ENCODE assay signal across 1 cellular context in the genomic region with DNA sequence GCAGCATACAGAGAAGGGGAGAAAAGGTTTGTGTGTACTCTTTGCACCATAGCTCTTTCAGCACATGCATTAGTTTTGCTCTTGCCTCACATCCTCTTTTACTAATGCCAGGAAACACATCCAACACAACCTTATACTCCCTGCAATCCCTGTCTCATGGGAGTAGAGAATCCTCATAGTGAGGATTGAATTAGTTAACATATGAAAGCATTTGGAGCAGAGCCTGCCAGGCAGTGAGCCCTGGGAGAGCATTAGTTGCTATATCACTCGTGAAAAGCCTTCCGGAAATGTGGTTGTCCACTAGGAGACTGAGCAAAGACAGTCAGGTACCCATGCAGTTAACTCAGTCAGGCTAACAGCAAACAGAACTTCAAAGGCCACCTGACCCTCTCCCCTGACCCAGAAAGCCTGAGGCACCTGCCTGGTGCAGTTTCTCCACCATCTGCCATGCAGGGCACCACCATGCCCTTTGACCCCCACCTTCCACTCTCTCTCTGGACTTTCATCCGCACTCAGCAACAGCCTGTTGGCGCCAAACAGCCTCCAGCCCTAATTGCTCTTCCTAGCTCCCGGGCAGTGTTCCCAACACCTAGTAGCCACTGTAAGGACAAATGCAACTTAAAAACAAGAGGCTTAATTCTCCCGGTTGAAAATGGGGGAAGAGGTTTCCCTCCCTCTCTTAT.
A peak's percentile ranks its signal among the peaks of the same experiment; 100 is the strongest.
TF ChIP-seq lines count a peak whose summit lies in the region.

No MANE protein-coding gene starts in this region.

TF ChIP-seq in HepG2, 621 proteins besides CTCF, POLR2A, EP300 and RAD21 (continued from another document and continues in another):
- TF ChIP-seq ZBTB25 (CRISPR knock-in tag; IDR thresholded peaks at IDR 0.05) (peak; percentile 61; the same call in 1 of the 2 replicates), NR2F1 (CRISPR knock-in tag; IDR thresholded peaks at IDR 0.05) (peak; percentile 100), BRCA1 (CRISPR knock-in tag; IDR thresholded peaks at IDR 0.05) (no peak), ZBTB39 (CRISPR knock-in tag; IDR thresholded peaks at IDR 0.05) (peak; percentile 87), KAT8 (CRISPR knock-in tag; IDR thresholded peaks at IDR 0.05) (peak; percentile 71; the same call in 1 of the 2 replicates), TARDBP (CRISPR knock-in tag; IDR thresholded peaks at IDR 0.05) (peak; percentile 86), KLF11 (CRISPR knock-in tag; IDR thresholded peaks at IDR 0.05) (peak; percentile 75; the same call in 1 of the 2 replicates), ZNF264 (CRISPR knock-in tag; IDR thresholded peaks at IDR 0.05) (peak; percentile 94), RAD51 (IDR thresholded peaks at IDR 0.05; ENCODE audit: borderline replicate concordance) (0 out of 2 replicates have a peak, but pooled peaks have one; percentile 15), GFI1 (CRISPR knock-in tag; IDR thresholded peaks at IDR 0.05; ENCODE audit: borderline replicate concordance) (peak; percentile 69; the same call in 1 of the 2 replicates), SYNCRIP (IDR thresholded peaks at IDR 0.05; ENCODE audit: insufficient read depth, low read depth, low read length) (no peak), RCOR2 (CRISPR knock-in tag; IDR thresholded peaks at IDR 0.05) (peak; percentile 89), PHF8 (CRISPR knock-in tag; IDR thresholded peaks at IDR 0.05) (peak; percentile 28; the same call in 1 of the 2 replicates), HIVEP1 (CRISPR knock-in tag; IDR thresholded peaks at IDR 0.05) (peak; percentile 84), MIER2 (CRISPR knock-in tag; IDR thresholded peaks at IDR 0.05) (peak; percentile 60), ISX (CRISPR knock-in tag; conservative IDR thresholded peaks at IDR 0.05) (no peak), RFX1 (IDR thresholded peaks at IDR 0.05) (no peak), HNF1B (CRISPR knock-in tag; IDR thresholded peaks at IDR 0.05) (peak; percentile 89), KLF13 (CRISPR knock-in tag; IDR thresholded peaks at IDR 0.05) (no peak), POLR2G (IDR thresholded peaks at IDR 0.05; ENCODE audit: low read depth, low read length) (peak; percentile 58; the same call in 1 of the 2 replicates), PHF5A (CRISPR knock-in tag; IDR thresholded peaks at IDR 0.05; ENCODE audit: low read depth, unreplicated experiment) (peak; percentile 89), AHDC1 (CRISPR knock-in tag; IDR thresholded peaks at IDR 0.05; ENCODE audit: borderline replicate concordance) (no peak; the same call in 1 of the 2 replicates), WIZ (CRISPR knock-in tag; IDR thresholded peaks at IDR 0.05) (peak; percentile 54; the same call in 1 of the 2 replicates), CEBPB (IDR thresholded peaks at IDR 0.05; ENCODE audit: borderline replicate concordance, low read depth, low read length) (peak; percentile 57; the same call in 1 of the 2 replicates), ZBTB20 (CRISPR knock-in tag; IDR thresholded peaks at IDR 0.05; ENCODE audit: borderline replicate concordance, low read depth) (peak; percentile 93), TBL1XR1 (IDR thresholded peaks at IDR 0.05; ENCODE audit: borderline replicate concordance, low read length, partially characterized antibody) (peak; percentile 61), SPEN (CRISPR knock-in tag; IDR thresholded peaks at IDR 0.05; ENCODE audit: low read depth) (peak; percentile 94; the same call in 1 of the 2 replicates), NFRKB (IDR thresholded peaks at IDR 0.05) (no peak), ZBTB1 (CRISPR knock-in tag; IDR thresholded peaks at IDR 0.05; ENCODE audit: borderline replicate concordance) (no peak), YEATS2 (CRISPR knock-in tag; IDR thresholded peaks at IDR 0.05; ENCODE audit: borderline replicate concordance) (no peak), SMAD1 (CRISPR knock-in tag; IDR thresholded peaks at IDR 0.05; ENCODE audit: borderline replicate concordance, low read depth) (no peak), ZNF652 (CRISPR knock-in tag; IDR thresholded peaks at IDR 0.05; ENCODE audit: borderline replicate concordance, low read depth) (peak; percentile 88), MLLT10 (CRISPR knock-in tag; IDR thresholded peaks at IDR 0.05) (no peak)
- TF ChIP-seq, protein P1, sequence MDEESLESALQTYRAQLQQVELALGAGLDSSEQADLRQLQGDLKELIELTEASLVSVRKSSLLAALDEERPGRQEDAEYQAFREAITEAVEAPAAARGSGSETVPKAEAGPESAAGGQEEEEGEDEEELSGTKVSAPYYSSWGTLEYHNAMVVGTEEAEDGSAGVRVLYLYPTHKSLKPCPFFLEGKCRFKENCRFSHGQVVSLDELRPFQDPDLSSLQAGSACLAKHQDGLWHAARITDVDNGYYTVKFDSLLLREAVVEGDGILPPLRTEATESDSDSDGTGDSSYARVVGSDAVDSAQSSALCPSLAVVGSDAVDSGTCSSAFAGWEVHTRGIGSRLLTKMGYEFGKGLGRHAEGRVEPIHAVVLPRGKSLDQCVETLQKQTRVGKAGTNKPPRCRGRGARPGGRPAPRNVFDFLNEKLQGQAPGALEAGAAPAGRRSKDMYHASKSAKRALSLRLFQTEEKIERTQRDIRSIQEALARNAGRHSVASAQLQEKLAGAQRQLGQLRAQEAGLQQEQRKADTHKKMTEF (CRISPR knock-in tag; IDR thresholded peaks at IDR 0.05), result peak; percentile 89
- TF ChIP-seq, protein P2, sequence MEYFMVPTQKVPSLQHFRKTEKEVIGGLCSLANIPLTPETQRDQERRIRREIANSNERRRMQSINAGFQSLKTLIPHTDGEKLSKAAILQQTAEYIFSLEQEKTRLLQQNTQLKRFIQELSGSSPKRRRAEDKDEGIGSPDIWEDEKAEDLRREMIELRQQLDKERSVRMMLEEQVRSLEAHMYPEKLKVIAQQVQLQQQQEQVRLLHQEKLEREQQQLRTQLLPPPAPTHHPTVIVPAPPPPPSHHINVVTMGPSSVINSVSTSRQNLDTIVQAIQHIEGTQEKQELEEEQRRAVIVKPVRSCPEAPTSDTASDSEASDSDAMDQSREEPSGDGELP (IDR thresholded peaks at IDR 0.05; ENCODE audit: borderline replicate concordance, low read depth), result peak; percentile 94
- TF ChIP-seq, protein P3, sequence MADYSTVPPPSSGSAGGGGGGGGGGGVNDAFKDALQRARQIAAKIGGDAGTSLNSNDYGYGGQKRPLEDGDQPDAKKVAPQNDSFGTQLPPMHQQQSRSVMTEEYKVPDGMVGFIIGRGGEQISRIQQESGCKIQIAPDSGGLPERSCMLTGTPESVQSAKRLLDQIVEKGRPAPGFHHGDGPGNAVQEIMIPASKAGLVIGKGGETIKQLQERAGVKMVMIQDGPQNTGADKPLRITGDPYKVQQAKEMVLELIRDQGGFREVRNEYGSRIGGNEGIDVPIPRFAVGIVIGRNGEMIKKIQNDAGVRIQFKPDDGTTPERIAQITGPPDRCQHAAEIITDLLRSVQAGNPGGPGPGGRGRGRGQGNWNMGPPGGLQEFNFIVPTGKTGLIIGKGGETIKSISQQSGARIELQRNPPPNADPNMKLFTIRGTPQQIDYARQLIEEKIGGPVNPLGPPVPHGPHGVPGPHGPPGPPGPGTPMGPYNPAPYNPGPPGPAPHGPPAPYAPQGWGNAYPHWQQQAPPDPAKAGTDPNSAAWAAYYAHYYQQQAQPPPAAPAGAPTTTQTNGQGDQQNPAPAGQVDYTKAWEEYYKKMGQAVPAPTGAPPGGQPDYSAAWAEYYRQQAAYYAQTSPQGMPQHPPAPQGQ (CRISPR knock-in tag; IDR thresholded peaks at IDR 0.05; ENCODE audit: borderline replicate concordance), result no peak; the same call in 1 of the 2 replicates
- TF ChIP-seq, protein P4, sequence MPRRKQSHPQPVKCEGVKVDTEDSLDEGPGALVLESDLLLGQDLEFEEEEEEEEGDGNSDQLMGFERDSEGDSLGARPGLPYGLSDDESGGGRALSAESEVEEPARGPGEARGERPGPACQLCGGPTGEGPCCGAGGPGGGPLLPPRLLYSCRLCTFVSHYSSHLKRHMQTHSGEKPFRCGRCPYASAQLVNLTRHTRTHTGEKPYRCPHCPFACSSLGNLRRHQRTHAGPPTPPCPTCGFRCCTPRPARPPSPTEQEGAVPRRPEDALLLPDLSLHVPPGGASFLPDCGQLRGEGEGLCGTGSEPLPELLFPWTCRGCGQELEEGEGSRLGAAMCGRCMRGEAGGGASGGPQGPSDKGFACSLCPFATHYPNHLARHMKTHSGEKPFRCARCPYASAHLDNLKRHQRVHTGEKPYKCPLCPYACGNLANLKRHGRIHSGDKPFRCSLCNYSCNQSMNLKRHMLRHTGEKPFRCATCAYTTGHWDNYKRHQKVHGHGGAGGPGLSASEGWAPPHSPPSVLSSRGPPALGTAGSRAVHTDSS (CRISPR knock-in tag; conservative IDR thresholded peaks at IDR 0.05), result no peak
- TF ChIP-seq, protein P5, sequence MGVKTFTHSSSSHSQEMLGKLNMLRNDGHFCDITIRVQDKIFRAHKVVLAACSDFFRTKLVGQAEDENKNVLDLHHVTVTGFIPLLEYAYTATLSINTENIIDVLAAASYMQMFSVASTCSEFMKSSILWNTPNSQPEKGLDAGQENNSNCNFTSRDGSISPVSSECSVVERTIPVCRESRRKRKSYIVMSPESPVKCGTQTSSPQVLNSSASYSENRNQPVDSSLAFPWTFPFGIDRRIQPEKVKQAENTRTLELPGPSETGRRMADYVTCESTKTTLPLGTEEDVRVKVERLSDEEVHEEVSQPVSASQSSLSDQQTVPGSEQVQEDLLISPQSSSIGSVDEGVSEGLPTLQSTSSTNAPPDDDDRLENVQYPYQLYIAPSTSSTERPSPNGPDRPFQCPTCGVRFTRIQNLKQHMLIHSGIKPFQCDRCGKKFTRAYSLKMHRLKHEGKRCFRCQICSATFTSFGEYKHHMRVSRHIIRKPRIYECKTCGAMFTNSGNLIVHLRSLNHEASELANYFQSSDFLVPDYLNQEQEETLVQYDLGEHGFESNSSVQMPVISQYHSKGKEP (CRISPR knock-in tag; IDR thresholded peaks at IDR 0.05), result no peak
